In genomic region chr12:68221497-68221896, GRCh38 we compare ENCODE assay signal across 33 cellular contexts. TPM values are rescaled to one million over a fixed set of nuclear protein-coding genes. Genes with fewer than 3 reads are reported as not detected.
"Had no signal": no experiment of that assay in that cellular context is flagged by ENCODE, and none has a peak within 500 bp of the region (broad histone marks: within the 10 kb centered on the region; RNA-seq: fewer than 3 reads in every experiment).

No MANE protein-coding gene starts in this region.

- H3K4me3 ChIP-seq: coronary artery, esophagus muscularis mucosa, gastrocnemius medialis, heart left ventricle had no signal

- ATAC-seq: activated CD8-positive, alpha-beta T cell treated with anti-CD3 and anti-CD28 coated beads for 36 hours; activated T-cell treated with anti-CD3 and anti-CD28 coated beads, Interleukin-2, amount 50 U/mL, for 4 hours; effector memory CD8-positive, alpha-beta T cell; foreskin keratinocyte; gastrocnemius medialis; heart left ventricle; T-cell had no signal

- FAIRE-seq: astrocyte, bronchial epithelial cell had no signal

- H3K27ac ChIP-seq: brain microvascular endothelial cell, coronary artery, dorsolateral prefrontal cortex, esophagus muscularis mucosa, foreskin keratinocyte, gastrocnemius medialis, heart left ventricle had no signal

- H3K27ac Mint-ChIP-seq: activated CD8-positive, alpha-beta T cell treated with anti-CD3 and anti-CD28 coated beads for 36 hours; activated naive CD8-positive, alpha-beta T cell; dendritic cell treated with granulocyte-macrophage colony-stimulating factor and Interleukin-4, amounts not matched to agents 40 ng/mL and 50 ng/mL, for 4 days; effector memory CD8-positive, alpha-beta T cell had no signal

- H3K36me3 ChIP-seq: brain microvascular endothelial cell, esophagus muscularis mucosa, gastrocnemius medialis, heart left ventricle had no signal

- H3K4me3 Mint-ChIP-seq: activated CD8-positive, alpha-beta T cell treated with anti-CD3 and anti-CD28 coated beads for 36 hours; activated naive CD8-positive, alpha-beta T cell; activated T-cell treated with anti-CD3 and anti-CD28 coated beads, Interleukin-2, amount 50 U/mL, for 4 hours; central memory CD8-positive, alpha-beta T cell; dendritic cell treated with granulocyte-macrophage colony-stimulating factor and Interleukin-4, amounts not matched to agents 40 ng/mL and 50 ng/mL, for 4 days; effector memory CD8-positive, alpha-beta T cell; T-cell had no signal

- H3K27me3 Mint-ChIP-seq: activated naive CD8-positive, alpha-beta T cell; central memory CD8-positive, alpha-beta T cell; effector memory CD8-positive, alpha-beta T cell had no signal

- H3K9me3 ChIP-seq: esophagus muscularis mucosa, gastrocnemius medialis, heart left ventricle had no signal

- H3K9me3 Mint-ChIP-seq: activated CD8-positive, alpha-beta T cell treated with anti-CD3 and anti-CD28 coated beads for 36 hours; activated T-cell treated with anti-CD3 and anti-CD28 coated beads, Interleukin-2, amount 50 U/mL, for 4 hours; central memory CD8-positive, alpha-beta T cell; dendritic cell treated with granulocyte-macrophage colony-stimulating factor and Interleukin-4, amounts not matched to agents 40 ng/mL and 50 ng/mL, for 4 days; effector memory CD8-positive, alpha-beta T cell; T-cell had no signal

- H3K36me3 Mint-ChIP-seq: activated naive CD8-positive, alpha-beta T cell; T-cell had no signal

- H3K27me3 ChIP-seq: brain microvascular endothelial cell had no signal

- DNase-seq: activated CD4-positive, alpha-beta T cell treated with anti-CD3 and anti-CD28 coated beads for 4 hours; activated CD4-positive, alpha-beta T cell treated with anti-CD3 and anti-CD28 coated beads, Interleukin-2, amount 50 U/mL, for 1 hour; activated CD4-positive, alpha-beta T cell treated with anti-CD3 and anti-CD28 coated beads, Interleukin-2, amount 50 U/mL, for 48 hours; activated CD4-positive, CD25-positive, alpha-beta regulatory T cell; activated CD4-positive, CD25-positive, alpha-beta regulatory T cell treated with anti-CD3 and anti-CD28 coated beads, Interleukin-2, amount 50 U/mL, for 72 hours; activated CD8-positive, alpha-beta memory T cell treated with anti-CD3 and anti-CD28 coated beads for 24 hours; activated CD8-positive, alpha-beta T cell treated with anti-CD3 and anti-CD28 coated beads for 36 hours; activated gamma-delta T cell; activated naive CD4-positive, alpha-beta T cell; activated naive CD4-positive, alpha-beta T cell treated with anti-CD3 and anti-CD28 coated beads, Interleukin-2, amount 50 U/mL, for 16 hours; activated T-cell treated with anti-CD3 and anti-CD28 coated beads, Interleukin-2, amount 50 U/mL, for 4 hours; amniotic stem cell; anterior cingulate cortex; brain microvascular endothelial cell; dorsolateral prefrontal cortex; effector memory CD8-positive, alpha-beta T cell; erythroblast; foreskin keratinocyte; gastrocnemius medialis; glutamatergic neuron; heart left ventricle; T-cell; T-helper 2 cell had no signal

- H3K4me1 ChIP-seq: foreskin keratinocyte had no signal

RNA-seq across cellular contexts. Expression of gene IL26, which starts 4.1 kb away (rescaled TPM):
- total RNA-seq: activated CD8-positive, alpha-beta T cell treated with anti-CD3 and anti-CD28 coated beads for 36 hours; astrocyte; bronchial epithelial cell; cardiac septum; cerebellum; esophagus muscularis mucosa; foreskin keratinocyte; gastrocnemius medialis; heart left ventricle had no signal
- polyA plus RNA-seq: adipose tissue, foreskin keratinocyte, heart left ventricle had no signal

RNA-seq across cellular contexts. Expression of gene IL22, which starts 31.9 kb away (rescaled TPM):
- total RNA-seq: activated CD8-positive, alpha-beta T cell treated with anti-CD3 and anti-CD28 coated beads for 36 hours; astrocyte; bronchial epithelial cell; cardiac septum; dorsolateral prefrontal cortex; esophagus muscularis mucosa; foreskin keratinocyte; gastrocnemius medialis; heart left ventricle had no signal
- polyA plus RNA-seq: foreskin keratinocyte, heart left ventricle had no signal
